Comparison of ENCODE assay signal across 9 cellular contexts in the genomic region with DNA sequence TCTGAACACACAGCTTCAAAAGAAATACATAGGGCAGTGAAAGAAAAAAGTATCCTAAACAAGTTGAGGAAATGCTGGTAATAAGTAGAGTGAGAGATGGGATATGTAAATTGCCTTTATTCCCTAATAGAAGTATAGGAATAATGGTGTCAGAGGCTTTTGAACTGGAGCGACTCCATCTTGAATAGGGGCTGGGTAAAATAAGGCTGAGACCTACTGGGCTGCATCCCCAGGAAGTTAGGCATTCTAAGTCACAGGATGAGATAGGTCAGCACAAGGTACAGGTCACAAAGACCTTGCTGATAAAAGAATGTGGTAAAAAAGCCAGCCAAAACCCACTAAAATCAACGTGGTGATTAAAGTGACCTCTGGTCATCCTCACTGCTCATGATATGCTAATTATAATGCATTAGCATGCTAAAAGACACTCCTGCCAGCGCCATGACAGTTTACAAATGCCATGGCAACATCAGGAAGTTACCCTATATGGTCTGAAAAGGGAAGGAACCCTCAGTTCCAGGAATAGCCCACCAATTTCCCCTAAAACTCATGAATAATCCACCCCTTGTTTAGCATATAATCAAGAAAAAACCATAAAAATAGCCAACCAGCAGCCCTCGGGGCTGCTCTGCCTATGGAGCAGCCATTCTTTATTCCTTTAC. TPM values are rescaled to one million over a fixed set of nuclear protein-coding genes. Genes with fewer than 3 reads are reported as not detected.
"Had no signal": no experiment of that assay in that cellular context is flagged by ENCODE, and none has a peak within 500 bp of the region (broad histone marks: within the 10 kb centered on the region; RNA-seq: fewer than 3 reads in every experiment).

No MANE protein-coding gene starts in this region.

RNA-seq across cellular contexts. Expression of a gene that starts 32.6 kb away (rescaled TPM):
- total RNA-seq: activated CD4-positive, alpha-beta memory T cell treated with anti-CD3 and anti-CD28 coated beads, Interleukin-2, amount 10 ng/mL, durations not matched to agents 7 days and 5 days; activated CD4-positive, alpha-beta T cell treated with anti-CD3 and anti-CD28 coated beads, Interleukin-2, amount 10 ng/mL, durations not matched to agents 7 days and 5 days; activated naive CD8-positive, alpha-beta T cell treated with anti-CD3 and anti-CD28 coated beads, Interleukin-2, amount 10 ng/mL, durations not matched to agents 7 days and 5 days; cardiac muscle cell; colonic mucosa; endothelial cell of umbilical vein; esophagus squamous epithelium; T-helper 1 cell treated with Interleukin-12 subunit alpha and Interleukin-12 subunit beta and Interleukin-4 antibody, amounts not matched to agents 30 ng/mL and 1 ng/mL, for 36 hours; T-helper 2 cell treated with Interferon-gamma antibody and Interleukin-4, amounts not matched to agents 100 ng/mL and 5 ng/mL, for 36 hours had no signal
- polyA plus RNA-seq: cardiac muscle cell had no signal
